ENCODE assay signal across 9 cellular contexts in the genomic region with DNA sequence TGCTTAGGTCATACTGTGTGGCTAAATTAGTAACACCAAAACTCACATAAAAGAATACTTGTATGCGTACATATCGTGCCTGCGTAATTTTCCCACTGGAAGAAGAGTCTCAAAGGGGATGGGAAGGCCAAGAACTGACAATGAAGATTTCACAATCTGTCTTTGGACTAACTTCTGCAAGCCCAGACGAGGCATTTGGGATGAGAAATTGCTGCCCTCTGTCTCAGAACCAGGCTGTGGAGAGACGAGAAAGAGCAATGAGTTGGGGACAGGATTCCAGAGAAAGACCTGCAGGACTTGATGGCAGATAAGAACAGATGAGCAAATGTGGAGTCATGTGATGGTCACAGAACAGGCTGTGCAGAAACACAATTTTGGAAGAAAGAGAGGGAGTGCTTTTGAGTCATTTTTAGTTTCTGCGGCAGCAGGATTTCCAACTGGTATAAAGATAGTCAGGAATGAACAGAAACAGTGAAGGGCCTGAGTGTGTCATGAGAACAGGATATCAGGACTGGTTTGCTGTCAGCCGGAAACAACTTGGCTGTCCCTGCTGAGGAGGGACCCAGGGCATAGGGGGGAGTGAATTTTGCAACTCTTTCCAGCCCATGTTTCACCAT.
A peak's percentile ranks its signal among the peaks of the same experiment; 100 is the strongest.
DNase-seq lines count a peak whose midpoint lies in the region; ATAC-seq and TF ChIP-seq lines count a peak whose summit lies in the region.
"Had no signal": no experiment of that assay in that cellular context is flagged by ENCODE, and none has a peak within 500 bp of the region (broad histone marks: within the 10 kb centered on the region; RNA-seq: fewer than 3 reads in every experiment).

No MANE protein-coding gene starts in this region.

- TF ChIP-seq CTCF in body of pancreas (IDR thresholded peaks at IDR 0.05) (no peak), upper lobe of right lung (IDR thresholded peaks at IDR 0.05) (no peak)

- peaks cover 2% of the 10 kb centered on the region for H3K9me3 Mint-ChIP-seq in activated CD8-positive, alpha-beta memory T cell treated with anti-CD3 and anti-CD28 coated beads, Interleukin-2, amount 10 ng/mL, durations not matched to agents 7 days and 5 days (ENCODE audit: low read depth)
- H3K9me3 Mint-ChIP-seq in activated naive CD4-positive, alpha-beta T cell treated with anti-CD3 and anti-CD28 coated beads, Interleukin-2, amount 50 U/mL, for 72 hours = peaks cover 3 to 4% of the 10 kb centered on the region in 2 donors

- H3K9me3 ChIP-seq in body of pancreas (no peaks in the 10 kb centered on the region), upper lobe of right lung (no peaks in the 10 kb centered on the region)

- H3K27ac Mint-ChIP-seq in activated CD8-positive, alpha-beta memory T cell treated with anti-CD3 and anti-CD28 coated beads, Interleukin-2, amount 10 ng/mL, durations not matched to agents 7 days and 5 days = peak overlapping the region; percentile 96
- H3K27ac Mint-ChIP-seq in activated naive CD4-positive, alpha-beta T cell treated with anti-CD3 and anti-CD28 coated beads, Interleukin-2, amount 50 U/mL, for 72 hours = peak overlapping the region in 1 of 2 donors; percentile 83
- H3K27ac Mint-ChIP-seq: B cell had no signal

- intact Hi-C loops in body of pancreas (cut with DNase I) = loop anchor here (10.0 kb wide), 1 partner anchor 55 kb away; no protein-coding TSS in a partner anchor
- intact Hi-C loops in upper lobe of right lung (cut with DNase I) = no loop called here

- no peak for TF ChIP-seq POLR2A in body of pancreas (IDR thresholded peaks at IDR 0.05)

- 61 to 73% methylated on average over 7 of the region's 7 CpGs for WGBS in body of pancreas, 2 donors

- CTCF ChIA-PET in activated CD8-positive, alpha-beta memory T cell treated with anti-CD3 and anti-CD28 coated beads, Interleukin-2, amount 10 ng/mL, durations not matched to agents 7 days and 5 days (lab: Charles Lee) = interaction anchor here (1.1 kb wide), 1 partner anchor 82 kb away, joined by 4 read pairs; a partner anchor contains a TSS

- H3K36me3 ChIP-seq in body of pancreas (replicated peaks in 1 of 2; ENCODE audit: insufficient read depth in 1 of 2, low read depth in 2 of 2) (no peaks in the 10 kb centered on the region), upper lobe of right lung (no peaks in the 10 kb centered on the region)

- no peaks in the 10 kb centered on the region for H3K27me3 Mint-ChIP-seq in activated CD8-positive, alpha-beta memory T cell treated with anti-CD3 and anti-CD28 coated beads, Interleukin-2, amount 10 ng/mL, durations not matched to agents 7 days and 5 days
- H3K27me3 Mint-ChIP-seq: B cell had no signal

- no peak overlapping the region for H3K4me3 Mint-ChIP-seq in activated CD8-positive, alpha-beta memory T cell treated with anti-CD3 and anti-CD28 coated beads, Interleukin-2, amount 10 ng/mL, durations not matched to agents 7 days and 5 days
- H3K4me3 Mint-ChIP-seq: B cell had no signal

- ATAC-seq in activated CD8-positive, alpha-beta memory T cell treated with anti-CD3 and anti-CD28 coated beads, Interleukin-2, amount 10 ng/mL, durations not matched to agents 7 days and 5 days = no peak
- ATAC-seq in body of pancreas (peak; percentile 60), left lobe of liver (peak; percentile 33), upper lobe of right lung (peak; percentile 50)
- no peak for ATAC-seq in activated naive CD4-positive, alpha-beta T cell treated with anti-CD3 and anti-CD28 coated beads, Interleukin-2, amount 50 U/mL, for 72 hours

- H3K27ac ChIP-seq in body of pancreas = peak overlapping the region in 2 of 4 donors; percentile 11 to 40
- peak overlapping the region; percentile 62 for H3K27ac ChIP-seq in upper lobe of right lung

- H3K27me3 ChIP-seq in body of pancreas (no peaks in the 10 kb centered on the region), upper lobe of right lung (no peaks in the 10 kb centered on the region)

- peaks cover 38% of the 10 kb centered on the region for H3K36me3 Mint-ChIP-seq in activated CD8-positive, alpha-beta memory T cell treated with anti-CD3 and anti-CD28 coated beads, Interleukin-2, amount 10 ng/mL, durations not matched to agents 7 days and 5 days
- H3K36me3 Mint-ChIP-seq in activated naive CD4-positive, alpha-beta T cell treated with anti-CD3 and anti-CD28 coated beads, Interleukin-2, amount 50 U/mL, for 72 hours = no peaks in the 10 kb centered on the region

- no peak overlapping the region for H3K4me3 ChIP-seq in body of pancreas
- H3K4me3 ChIP-seq in upper lobe of right lung = no peak overlapping the region

- no peaks in the 10 kb centered on the region for H3K4me1 ChIP-seq in body of pancreas
- peaks cover 20% of the 10 kb centered on the region for H3K4me1 ChIP-seq in upper lobe of right lung

- peaks cover 82% of the 10 kb centered on the region for H3K4me1 Mint-ChIP-seq in activated CD8-positive, alpha-beta memory T cell treated with anti-CD3 and anti-CD28 coated beads, Interleukin-2, amount 10 ng/mL, durations not matched to agents 7 days and 5 days
- H3K4me1 Mint-ChIP-seq: B cell had no signal

- DNase-seq in activated CD8-positive, alpha-beta memory T cell treated with anti-CD3 and anti-CD28 coated beads, Interleukin-2, amount 10 ng/mL, durations not matched to agents 7 days and 5 days = no peak
- no peak for DNase-seq in activated CD8-positive, alpha-beta memory T cell treated with anti-CD3 and anti-CD28 coated beads, Interleukin-2, amount 50 U/mL, for 4 hours
- DNase-seq in body of pancreas (peak in 1 of 4 donors; percentile 30), left lobe of liver (ENCODE audit: low spot score) (no peak), upper lobe of right lung (no peak), NCI-H345 treated with DMSO at 0.1 percent for 48 hours (lab: John Stamatoyannopoulos, UW; ENCODE audit: unreplicated experiment) (no peak), activated gamma-delta T cell treated with Interleukin-2 at 50 U/mL for 16 hours (no peak)
- DNase-seq in activated naive CD4-positive, alpha-beta T cell treated with anti-CD3 and anti-CD28 coated beads, Interleukin-2, amount 50 U/mL, for 72 hours (ENCODE audit: low spot score in 2 of 2) = no peak

Comparison
In these comparisons a context has a peak if more than half of its experiments do, and no peak if none do; other contexts are left out.
1. ATAC-seq: peak in body of pancreas (single experiment), left lobe of liver (single experiment) and upper lobe of right lung (single experiment); none in activated CD8-positive, alpha-beta memory T cell treated with anti-CD3 and anti-CD28 coated beads, Interleukin-2, amount 10 ng/mL, durations not matched to agents 7 days and 5 days (single experiment) and activated naive CD4-positive, alpha-beta T cell treated with anti-CD3 and anti-CD28 coated beads, Interleukin-2, amount 50 U/mL, for 72 hours (0 of 2).